ENCODE assay signal across 1 cellular context in the genomic region with DNA sequence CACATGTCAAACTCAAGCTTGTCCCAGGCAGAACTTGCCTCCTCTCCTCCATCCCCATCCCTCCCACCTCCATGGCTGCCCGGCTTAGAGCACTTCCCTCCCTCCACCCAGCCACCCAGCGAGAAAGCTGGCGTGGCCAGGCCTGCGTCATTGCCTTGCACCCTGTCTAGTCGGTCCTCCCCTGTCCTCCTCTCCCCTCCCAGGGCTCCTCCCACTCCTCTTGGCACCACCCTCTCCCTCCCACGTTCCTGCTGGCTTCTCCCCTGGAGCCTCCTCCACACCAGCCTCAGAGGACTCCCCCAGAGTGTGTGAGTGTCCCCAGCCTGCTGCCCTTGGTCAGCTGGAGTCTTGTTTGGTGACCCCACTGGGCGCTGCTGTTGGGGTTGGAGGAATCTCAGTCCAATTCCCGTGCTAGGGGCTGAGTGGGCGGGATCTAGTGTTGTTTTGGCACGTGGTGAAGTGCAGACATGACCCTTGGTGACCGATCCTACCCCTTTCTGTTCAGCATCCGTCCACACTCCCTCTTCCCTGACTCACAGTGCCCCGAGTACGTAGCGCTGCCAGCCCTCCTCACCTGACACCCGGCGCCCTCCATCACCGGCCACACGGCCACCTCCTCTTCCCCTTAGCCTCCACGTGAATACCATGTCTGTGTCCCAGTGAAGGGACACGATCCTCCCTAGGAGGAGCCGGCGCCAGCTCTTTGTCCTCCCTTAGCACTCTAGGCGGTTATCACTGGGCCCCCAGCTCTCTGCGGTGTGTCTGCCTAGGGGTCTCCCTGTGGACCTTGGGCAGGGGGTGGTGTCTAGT.
TF ChIP-seq lines count a peak whose summit lies in the region.

No MANE protein-coding gene starts in this region.

TF ChIP-seq in GM23338, 12 proteins besides CTCF, POLR2A, EP300 and RAD21 (continued from another document):
- TF ChIP-seq STAT1 (IDR thresholded peaks at IDR 0.05; ENCODE audit: unreplicated experiment) = no peak
- no peak for TF ChIP-seq EZH2phosphoT487 (IDR thresholded peaks at IDR 0.05; ENCODE audit: unreplicated experiment)
- no peak for TF ChIP-seq ZNF114 (CRISPR knock-in tag; IDR thresholded peaks at IDR 0.05)
